2 cellular contexts compared by ENCODE assay signal in the genomic region with DNA sequence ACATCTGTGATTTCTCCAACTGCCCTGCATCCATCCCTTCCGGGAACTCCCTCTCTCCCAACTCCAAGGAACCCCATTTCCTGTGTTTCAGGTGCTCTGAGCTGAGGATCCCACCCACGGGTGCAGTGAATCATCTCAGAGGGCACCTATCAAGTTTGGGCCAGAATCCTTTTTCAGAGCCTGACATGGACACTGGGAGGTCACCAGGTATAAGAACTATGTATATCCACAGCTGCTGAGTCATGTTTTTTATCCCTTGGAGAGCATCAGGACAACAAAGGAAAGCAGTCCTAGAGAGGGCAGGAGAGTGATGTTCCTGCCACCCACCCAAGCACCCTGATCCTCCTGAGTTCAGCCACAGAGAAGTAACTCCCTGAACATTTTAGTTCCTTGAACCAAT.
TF ChIP-seq lines count a peak whose summit lies in the region.

No MANE protein-coding gene starts in this region.

TF ChIP-seq in HepG2, 621 proteins besides CTCF, POLR2A, EP300 and RAD21:
- TF ChIP-seq MAFF (IDR thresholded peaks at IDR 0.05; ENCODE audit: low read depth, low read length) (peak; percentile 56; the same call in 1 of the 2 replicates), NFE2L2 (IDR thresholded peaks at IDR 0.05; ENCODE audit: low read length) (peak; percentile 59), ZFP36L1 (CRISPR knock-in tag; IDR thresholded peaks at IDR 0.05) (no peak), MAFK (conservative IDR thresholded peaks at IDR 0.05 in 1 of 2, IDR thresholded peaks at IDR 0.05 in 1 of 2; ENCODE audit: low read length in 2 of 2) (peak; percentile 44 to 54), NR2F2 (IDR thresholded peaks at IDR 0.05; ENCODE audit: borderline replicate concordance, low read depth) (no peak)

TF ChIP-seq in IMR-90, 13 proteins besides CTCF, POLR2A, EP300 and RAD21:
- TF ChIP-seq, protein P1, sequence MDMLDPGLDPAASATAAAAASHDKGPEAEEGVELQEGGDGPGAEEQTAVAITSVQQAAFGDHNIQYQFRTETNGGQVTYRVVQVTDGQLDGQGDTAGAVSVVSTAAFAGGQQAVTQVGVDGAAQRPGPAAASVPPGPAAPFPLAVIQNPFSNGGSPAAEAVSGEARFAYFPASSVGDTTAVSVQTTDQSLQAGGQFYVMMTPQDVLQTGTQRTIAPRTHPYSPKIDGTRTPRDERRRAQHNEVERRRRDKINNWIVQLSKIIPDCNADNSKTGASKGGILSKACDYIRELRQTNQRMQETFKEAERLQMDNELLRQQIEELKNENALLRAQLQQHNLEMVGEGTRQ (IDR thresholded peaks at IDR 0.05; ENCODE audit: low read depth, low read length), result no peak
- peak; percentile 47; the same call in 1 of the 2 replicates for TF ChIP-seq MAFK (IDR thresholded peaks at IDR 0.05; ENCODE audit: low read depth, low read length)
- TF ChIP-seq NFE2L2 (IDR thresholded peaks at IDR 0.05; ENCODE audit: low read depth, low read length), result peak; percentile 54
